Comparison of ENCODE assay signal across 7 cellular contexts in genomic region chr15:58212909-58213526, GRCh38.
DNase-seq lines count a peak whose midpoint lies in the region; ATAC-seq, FAIRE-seq and TF ChIP-seq lines count a peak whose summit lies in the region.

No MANE protein-coding gene starts in this region.

- H3K27me3 ChIP-seq in bronchial epithelial cell (ENCODE audit: control insufficient read depth, insufficient read depth, low read length), result no peaks in the 10 kb centered on the region

- no peaks in the 10 kb centered on the region for H3K4me1 Mint-ChIP-seq in activated naive CD4-positive, alpha-beta T cell treated with anti-CD3 and anti-CD28 coated beads, Interleukin-2, amount 10 ng/mL, durations not matched to agents 7 days and 5 days

- H3K27ac Mint-ChIP-seq in activated naive CD4-positive, alpha-beta T cell treated with anti-CD3 and anti-CD28 coated beads, Interleukin-2, amount 10 ng/mL, durations not matched to agents 7 days and 5 days, result no peak overlapping the region

- H3K4me3 Mint-ChIP-seq in activated naive CD4-positive, alpha-beta T cell treated with anti-CD3 and anti-CD28 coated beads, Interleukin-2, amount 10 ng/mL, durations not matched to agents 7 days and 5 days, result no peak overlapping the region

- H3K27me3 Mint-ChIP-seq in activated naive CD4-positive, alpha-beta T cell treated with anti-CD3 and anti-CD28 coated beads, Interleukin-2, amount 10 ng/mL, durations not matched to agents 7 days and 5 days, result peaks cover 19% of the 10 kb centered on the region

- FAIRE-seq in bronchial epithelial cell (lab: Jason Lieb, UNC), result no peak

- no peak for ATAC-seq in HG03378 (IDR thresholded peaks at IDR 0.05; ENCODE audit: unreplicated experiment)

- TF ChIP-seq CTCF in GM12874 (IDR thresholded peaks at IDR 0.05; ENCODE audit: insufficient read depth, low read depth, low read length) (0 out of 2 replicates have a peak, but pooled peaks have one; percentile 12), bronchial epithelial cell (IDR thresholded peaks at IDR 0.05; ENCODE audit: insufficient read depth, low read length, severe bottlenecking) (peak; percentile 68)

- CTCF ChIA-PET in activated naive CD4-positive, alpha-beta T cell treated with anti-CD3 and anti-CD28 coated beads, Interleukin-2, amount 10 ng/mL, durations not matched to agents 7 days and 5 days (lab: Charles Lee), result interaction anchor here (0.7 to 1.2 kb wide), 3 partner anchors 14 to 548 kb away, joined by 3 read pairs; no protein-coding TSS in a partner anchor

- no peaks in the 10 kb centered on the region for H3K36me3 Mint-ChIP-seq in activated naive CD4-positive, alpha-beta T cell treated with anti-CD3 and anti-CD28 coated beads, Interleukin-2, amount 10 ng/mL, durations not matched to agents 7 days and 5 days

- no peak overlapping the region for H3K4me3 ChIP-seq in bronchial epithelial cell (ENCODE audit: low read depth, low read length)

- no peaks in the 10 kb centered on the region for H3K9me3 Mint-ChIP-seq in activated naive CD4-positive, alpha-beta T cell treated with anti-CD3 and anti-CD28 coated beads, Interleukin-2, amount 10 ng/mL, durations not matched to agents 7 days and 5 days

- no peaks in the 10 kb centered on the region for H3K36me3 ChIP-seq in bronchial epithelial cell (ENCODE audit: control insufficient read depth, insufficient read depth, low read length)

- peak; percentile 28 for DNase-seq in NCI-H2107 treated with DMSO at 0.1 percent for 48 hours (lab: John Stamatoyannopoulos, UW; ENCODE audit: unreplicated experiment)
- DNase-seq in bronchial epithelial cell (ENCODE audit: low read depth), result peak; percentile 49
- peak; percentile 40 to 55 for DNase-seq in lung microvascular endothelial cell (ENCODE audit: low read depth in 2 of 2)
- DNase-seq in activated naive CD4-positive, alpha-beta T cell treated with anti-CD3 and anti-CD28 coated beads, Interleukin-2, amount 10 ng/mL, durations not matched to agents 7 days and 5 days, result no peak
- no peak for DNase-seq in activated CD8-positive, alpha-beta memory T cell treated with anti-CD3 and anti-CD28 coated beads, Interleukin-2, amount 50 U/mL, for 4 hours

Comparison
In these comparisons a context has a peak if more than half of its experiments do, and no peak if none do; other contexts are left out.
1. DNase-seq: peak in NCI-H2107 treated with DMSO at 0.1 percent for 48 hours (single experiment), bronchial epithelial cell (single experiment) and lung microvascular endothelial cell (2 of 2); none in activated naive CD4-positive, alpha-beta T cell treated with anti-CD3 and anti-CD28 coated beads, Interleukin-2, amount 10 ng/mL, durations not matched to agents 7 days and 5 days (single experiment) and activated CD8-positive, alpha-beta memory T cell treated with anti-CD3 and anti-CD28 coated beads, Interleukin-2, amount 50 U/mL, for 4 hours (single experiment).